In genomic region chr1:18390953-18391352, GRCh38 we compare ENCODE assay signal across 21 cellular contexts.
DNase-seq lines count a peak whose midpoint lies in the region; ATAC-seq, FAIRE-seq and TF ChIP-seq lines count a peak whose summit lies in the region.
"Had no signal": no experiment of that assay in that cellular context is flagged by ENCODE, and none has a peak within 500 bp of the region (broad histone marks: within the 10 kb centered on the region; RNA-seq: fewer than 3 reads in every experiment).

No MANE protein-coding gene starts in this region.

- H3K23me2 ChIP-seq in H1 (ENCODE audit: low read depth, low read length): no peaks in the 10 kb centered on the region

- no peaks in the 10 kb centered on the region for H3K9me3 ChIP-seq in H1 (ENCODE audit: insufficient read depth in 2 of 2, low read depth in 1 of 2, low read length in 1 of 2)
- H3K9me3 ChIP-seq: A549; BLaER1 treated with 17β-estradiol and CSF1 and Interleukin-3, amounts not matched to agents 10 nM and 100 nM; Caco-2 had no signal

- no peak overlapping the region for H3K9ac ChIP-seq in H1 (replicated peaks in 1 of 4; ENCODE audit: extremely low read depth in 1 of 4, low read depth in 3 of 4, low read length in 3 of 4)
- H3K9ac ChIP-seq: BLaER1 treated with 17β-estradiol and CSF1 and Interleukin-3, amounts not matched to agents 10 nM and 100 nM had no signal

- POLR2A ChIA-PET in H1 (lab: Charles Lee; ENCODE audit: partially characterized antibody): no interaction called here

- CTCF ChIA-PET in H1 (lab: Charles Lee; ENCODE audit: partially characterized antibody): interaction anchor here (1.3 to 4.5 kb wide), 2 partner anchors 8 to 91 kb away, joined by 3 to 21 read pairs; no protein-coding TSS in a partner anchor

- no peak overlapping the region for H2BK5ac ChIP-seq in H1 (ENCODE audit: low read depth, low read length)

- FAIRE-seq in H1 (lab: Jason Lieb, UNC): no peak
- FAIRE-seq: A549, D721Med, G401.6, GM12891, GM18507, GM19239 had no signal

- peak; percentile 32 for DNase-seq in NCI-H526 treated with DMSO at 0.1 percent for 48 hours (lab: John Stamatoyannopoulos, UW)
- DNase-seq in H1 (ENCODE audit: low read depth in 1 of 2, low spot score in 2 of 2): no peak
- peak; percentile 64 for DNase-seq in posterior vena cava (ENCODE audit: low spot score)
- DNase-seq: AML-193; Caco-2; Calu3; CD4-positive, alpha-beta T cell; CD8-positive, alpha-beta T cell; DMS79 treated with DMSO at 0.1 percent for 48 hours; GF-D8 had no signal

- no peak for TF ChIP-seq RAD21 in H1 (IDR thresholded peaks at IDR 0.05 in 1 of 2, conservative IDR thresholded peaks at IDR 0.05 in 1 of 2; ENCODE audit: low read depth in 2 of 2, low read length in 2 of 2)

- no peaks in the 10 kb centered on the region; a peak in 1 of 7 replicates for H3K27me3 ChIP-seq in H1 (replicated peaks in 1 of 4; ENCODE audit: control insufficient read depth in 3 of 4, extremely low read depth in 1 of 4, insufficient read depth in 3 of 4, low read length in 3 of 4)
- H3K27me3 ChIP-seq: BLaER1 treated with 17β-estradiol and CSF1 and Interleukin-3, amounts not matched to agents 10 nM and 100 nM had no signal

- H4K91ac ChIP-seq in H1 (replicated peaks; ENCODE audit: insufficient read length, low read length): peak overlapping the region; percentile 17

- no peak overlapping the region for H4K5ac ChIP-seq in H1 (ENCODE audit: insufficient read length, low read depth, low read length)

- no peaks in the 10 kb centered on the region for H3K79me2 ChIP-seq in H1 (ENCODE audit: control insufficient read depth in 1 of 2, insufficient read depth in 2 of 2, low read length in 2 of 2)

- no peak overlapping the region; the same call in 1 of the 2 replicates for H4K8ac ChIP-seq in H1 (ENCODE audit: extremely low read depth, insufficient read depth, low read length)

- no peak overlapping the region for H2AK5ac ChIP-seq in H1 (ENCODE audit: low read depth, low read length)

- H2AFZ ChIP-seq in H1 (ENCODE audit: low read length): no peak overlapping the region

- peaks cover 0 to 3% (median 2%) of the 10 kb centered on the region in 4 experiments; a peak in 4 of 7 replicates for H3K4me1 ChIP-seq in H1 (replicated peaks in 1 of 4; ENCODE audit: control insufficient read depth in 3 of 4, insufficient read depth in 4 of 4, low read length in 3 of 4)
- H3K4me1 ChIP-seq: A549, Caco-2 had no signal

- TF ChIP-seq CTCF in H1 (IDR thresholded peaks at IDR 0.05; ENCODE audit: control extremely low read depth in 1 of 3, insufficient read depth in 1 of 3, low read depth in 1 of 3, low read length in 3 of 3): no peak

- 84% methylated on average over 11 of the region's 11 CpGs; no CpG with 5 or more reads in 1 of the 2 experiments for whole genome bisulfite sequencing in H1 (ENCODE audit: extremely low coverage in 1 of 2, insufficient coverage in 1 of 2, insufficient read length in 1 of 2, insufficient replicate concordance in 2 of 2, low coverage in 1 of 2, low lambda C conversion rate in 2 of 2, missing lambda C conversion rate in 1 of 2), 2 experiments

- ATAC-seq in GM18498 (IDR thresholded peaks at IDR 0.05; ENCODE audit: unreplicated experiment): no peak
- ATAC-seq in HG02852 (IDR thresholded peaks at IDR 0.05; ENCODE audit: unreplicated experiment): no peak
- ATAC-seq: A549; CD8-positive, alpha-beta T cell had no signal

- no peak for TF ChIP-seq POLR2A in H1 (IDR thresholded peaks at IDR 0.05; ENCODE audit: control extremely low read depth in 1 of 2, low read depth in 2 of 2, low read length in 2 of 2)

- no peak overlapping the region for H3K56ac ChIP-seq in H1 (replicated peaks; ENCODE audit: insufficient read length, low read depth, low read length)

- H3K79me1 ChIP-seq in H1 (ENCODE audit: low read depth, low read length): no peaks in the 10 kb centered on the region

- H2BK20ac ChIP-seq in H1 (ENCODE audit: low read length): no peak overlapping the region

- no peak overlapping the region for H3K27ac ChIP-seq in H1 (ENCODE audit: low read depth, low read length)
- H3K27ac ChIP-seq: 22Rv1; A549; BLaER1 treated with 17β-estradiol and CSF1 and Interleukin-3, amounts not matched to agents 10 nM and 100 nM; C4-2B had no signal

- no peak overlapping the region for H3K4ac ChIP-seq in H1 (replicated peaks; ENCODE audit: insufficient read length, low read depth, low read length)

- no peak overlapping the region for H3K4me3 ChIP-seq in H1 (ENCODE audit: extremely low read depth in 1 of 4, insufficient read depth in 2 of 4, low read depth in 3 of 4, low read length in 4 of 4)
- H3K4me3 ChIP-seq: A549; BLaER1 treated with 17β-estradiol and CSF1 and Interleukin-3, amounts not matched to agents 10 nM and 100 nM had no signal

- H2BK120ac ChIP-seq in H1 (replicated peaks; ENCODE audit: low read depth, low read length): no peak overlapping the region

- no peak overlapping the region for H3K23ac ChIP-seq in H1 (ENCODE audit: insufficient read length)

- H2BK15ac ChIP-seq in H1 (ENCODE audit: low read length): peak overlapping the region; percentile 72; the same call in 1 of the 2 replicates

- no peak overlapping the region for H3K18ac ChIP-seq in H1 (ENCODE audit: extremely low read depth, low read length)

- H3K14ac ChIP-seq in H1 (ENCODE audit: insufficient read length): no peak overlapping the region

- no peaks in the 10 kb centered on the region for H3K36me3 ChIP-seq in H1 (ENCODE audit: control insufficient read depth in 2 of 4, insufficient read depth in 4 of 4, low read length in 3 of 4)
- H3K36me3 ChIP-seq: BLaER1 treated with 17β-estradiol and CSF1 and Interleukin-3, amounts not matched to agents 10 nM and 100 nM had no signal

- intact Hi-C loops in posterior vena cava (cut with DNase I): no loop called here

- no peak for TF ChIP-seq EP300 in H1 (IDR thresholded peaks at IDR 0.05; ENCODE audit: borderline replicate concordance in 1 of 2, low read depth in 2 of 2, low read length in 2 of 2)

- H2BK12ac ChIP-seq in H1 (ENCODE audit: low read depth, low read length): peak overlapping the region; percentile 41; the same call in 1 of the 2 replicates

- no peaks in the 10 kb centered on the region for H4K20me1 ChIP-seq in H1 (replicated peaks in 1 of 2; ENCODE audit: control insufficient read depth in 1 of 2, insufficient read depth in 2 of 2, low read length in 2 of 2)
- H4K20me1 ChIP-seq: BLaER1 treated with 17β-estradiol and CSF1 and Interleukin-3, amounts not matched to agents 10 nM and 100 nM had no signal

- H3K4me2 ChIP-seq in H1 (ENCODE audit: insufficient read depth in 1 of 2, low read depth in 2 of 2, low read length in 2 of 2): no peak overlapping the region
- H3K4me2 ChIP-seq: A549; BLaER1 treated with 17β-estradiol and CSF1 and Interleukin-3, amounts not matched to agents 10 nM and 100 nM had no signal

TF ChIP-seq in H1, 55 proteins besides CTCF, POLR2A, EP300 and RAD21:
- no peak for TF ChIP-seq TAF1 (IDR thresholded peaks at IDR 0.05; ENCODE audit: low read depth, low read length)
- TF ChIP-seq ATF2 (IDR thresholded peaks at IDR 0.05; ENCODE audit: low read length): no peak
- no peak for TF ChIP-seq JUN (IDR thresholded peaks at IDR 0.05; ENCODE audit: low read depth, low read length)
- no peak for TF ChIP-seq CREB1 (IDR thresholded peaks at IDR 0.05)
- TF ChIP-seq MAFK (IDR thresholded peaks at IDR 0.05; ENCODE audit: low read depth, low read length): no peak

Comparison
In these comparisons a context has a peak if more than half of its experiments do, and no peak if none do; other contexts are left out.
1. DNase-seq: peak in NCI-H526 treated with DMSO at 0.1 percent for 48 hours (single experiment) and posterior vena cava (single experiment); none in H1 (0 of 2).